Comparison of ENCODE assay signal across 1 cellular context in genomic region chr16:818592-818991, GRCh38.
TF ChIP-seq lines count a peak whose summit lies in the region.

No MANE protein-coding gene starts in this region.

TF ChIP-seq in K562, 482 proteins besides CTCF, POLR2A, EP300 and RAD21:
- TF ChIP-seq AFF4 (CRISPR knock-in tag; IDR thresholded peaks at IDR 0.05) = no peak
- no peak for TF ChIP-seq ZNF77 (CRISPR knock-in tag; IDR thresholded peaks at IDR 0.05)
- no peak for TF ChIP-seq STAG1 (CRISPR knock-in tag; IDR thresholded peaks at IDR 0.05; ENCODE audit: borderline replicate concordance)
- no peak for TF ChIP-seq ZNF561 (CRISPR knock-in tag; conservative IDR thresholded peaks at IDR 0.05)
- no peak for TF ChIP-seq ETS2 (tag; IDR thresholded peaks at IDR 0.05; ENCODE audit: borderline replicate concordance, poor library complexity, severe bottlenecking)
- no peak for TF ChIP-seq FOXK2 (conservative IDR thresholded peaks at IDR 0.05 in 1 of 2, IDR thresholded peaks at IDR 0.05 in 1 of 2; ENCODE audit: low read depth in 2 of 2)
- no peak for TF ChIP-seq BRF1 (IDR thresholded peaks at IDR 0.05; ENCODE audit: borderline replicate concordance, extremely low read depth, insufficient read length)
- TF ChIP-seq POLR2H (tag; IDR thresholded peaks at IDR 0.05; ENCODE audit: low read depth) = no peak
- TF ChIP-seq CHD7 (IDR thresholded peaks at IDR 0.05; ENCODE audit: low read depth, low read length) = no peak
- no peak for TF ChIP-seq ZNF445 (CRISPR knock-in tag; IDR thresholded peaks at IDR 0.05; ENCODE audit: low read depth)
- no peak for TF ChIP-seq ZEB2 (IDR thresholded peaks at IDR 0.05)
- TF ChIP-seq MXD1 (CRISPR knock-in tag; IDR thresholded peaks at IDR 0.05; ENCODE audit: borderline replicate concordance, poor library complexity, severe bottlenecking) = no peak
- TF ChIP-seq HNRNPUL1 (IDR thresholded peaks at IDR 0.05; ENCODE audit: low read length) = no peak
TF ChIP-seq in K562: peak in this region for 0.
